ENCODE assay signal across 8 cellular contexts in the genomic region with DNA sequence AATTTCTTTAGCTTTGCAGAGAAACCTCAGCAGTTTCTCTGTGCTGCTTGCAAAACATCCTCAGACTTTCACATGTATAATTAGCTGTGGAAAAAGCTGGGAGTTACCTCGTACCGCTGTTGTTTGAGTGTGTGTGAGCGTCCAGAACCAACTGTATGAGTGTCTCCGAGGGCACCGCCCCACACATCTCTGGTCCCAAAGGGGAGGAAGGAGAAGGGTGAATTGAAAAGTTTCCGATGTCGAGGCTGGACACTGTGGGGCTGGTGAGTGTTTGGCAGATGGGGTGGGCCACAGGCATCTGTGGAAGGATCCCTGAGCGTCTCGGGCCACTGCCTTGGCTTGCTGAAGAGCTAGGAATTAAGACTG. TPM values are rescaled to one million over a fixed set of nuclear protein-coding genes. Genes with fewer than 3 reads are reported as not detected.
DNase-seq lines count a peak whose midpoint lies in the region; ATAC-seq and TF ChIP-seq lines count a peak whose summit lies in the region.

No MANE protein-coding gene starts in this region.

- under 1% methylated on average over 9 of the region's 9 CpGs for WGBS in urinary bladder

- no peaks in the 10 kb centered on the region for H3K36me3 ChIP-seq in urinary bladder (ENCODE audit: insufficient read depth)

- intact Hi-C loops in dorsolateral prefrontal cortex (cut with DNase I): loop anchor here (2.0 to 10.0 kb wide), 7 partner anchors 39 to 351 kb away; no protein-coding TSS in a partner anchor

- ATAC-seq in SK-N-SH treated with all-trans-retinoic acid at 6 μM for 48 hours (peak; percentile 57), HG02870 (IDR thresholded peaks at IDR 0.05; ENCODE audit: unreplicated experiment) (no peak)

- peak overlapping the region; percentile 49 to 90 (median 78) for H3K4me3 ChIP-seq in dorsolateral prefrontal cortex
- H3K4me3 ChIP-seq in urinary bladder (ENCODE audit: low read depth, low read length): peak overlapping the region; percentile 58

- H3K27ac ChIP-seq in dorsolateral prefrontal cortex (peak overlapping the region in 50 of 59 donors; percentile 6 to 94 (median 83)), urinary bladder (ENCODE audit: low read depth) (peak overlapping the region; percentile 75)

- peaks cover 5% of the 10 kb centered on the region for H3K4me1 ChIP-seq in urinary bladder (ENCODE audit: insufficient read depth)

- DNase-seq in activated gamma-delta T cell treated with Interleukin-2 at 50 U/mL for 16 hours (peak; percentile 15), activated gamma-delta T cell (lab: John Stamatoyannopoulos, UW) (no peak), dorsolateral prefrontal cortex (peak in 2 of 10 donors; percentile 18 to 45), midbrain (lab: John Stamatoyannopoulos, UW) (peak; percentile 22), cerebellum (ENCODE audit: low spot score) (no peak)

- TF ChIP-seq CTCF in dorsolateral prefrontal cortex (IDR thresholded peaks at IDR 0.05 in 54 of 56, conservative IDR thresholded peaks at IDR 0.05 in 2 of 56; ENCODE audit: low read depth in 1 of 56, partially characterized antibody in 56 of 56): no peak

- H3K27me3 ChIP-seq in dorsolateral prefrontal cortex: no peaks in the 10 kb centered on the region

TF ChIP-seq in SK-N-SH treated with all-trans-retinoic acid at 6 μM for 48 hours, 23 proteins besides CTCF, POLR2A, EP300 and RAD21:
- no peak for TF ChIP-seq CSRNP3 (CRISPR knock-in tag; IDR thresholded peaks at IDR 0.05)
- no peak for TF ChIP-seq ZNF70 (CRISPR knock-in tag; IDR thresholded peaks at IDR 0.05)
- no peak for TF ChIP-seq ZC3H10 (CRISPR knock-in tag; IDR thresholded peaks at IDR 0.05)
- TF ChIP-seq, protein P1, sequence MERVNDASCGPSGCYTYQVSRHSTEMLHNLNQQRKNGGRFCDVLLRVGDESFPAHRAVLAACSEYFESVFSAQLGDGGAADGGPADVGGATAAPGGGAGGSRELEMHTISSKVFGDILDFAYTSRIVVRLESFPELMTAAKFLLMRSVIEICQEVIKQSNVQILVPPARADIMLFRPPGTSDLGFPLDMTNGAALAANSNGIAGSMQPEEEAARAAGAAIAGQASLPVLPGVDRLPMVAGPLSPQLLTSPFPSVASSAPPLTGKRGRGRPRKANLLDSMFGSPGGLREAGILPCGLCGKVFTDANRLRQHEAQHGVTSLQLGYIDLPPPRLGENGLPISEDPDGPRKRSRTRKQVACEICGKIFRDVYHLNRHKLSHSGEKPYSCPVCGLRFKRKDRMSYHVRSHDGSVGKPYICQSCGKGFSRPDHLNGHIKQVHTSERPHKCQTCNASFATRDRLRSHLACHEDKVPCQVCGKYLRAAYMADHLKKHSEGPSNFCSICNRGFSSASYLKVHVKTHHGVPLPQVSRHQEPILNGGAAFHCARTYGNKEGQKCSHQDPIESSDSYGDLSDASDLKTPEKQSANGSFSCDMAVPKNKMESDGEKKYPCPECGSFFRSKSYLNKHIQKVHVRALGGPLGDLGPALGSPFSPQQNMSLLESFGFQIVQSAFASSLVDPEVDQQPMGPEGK (CRISPR knock-in tag; IDR thresholded peaks at IDR 0.05; ENCODE audit: borderline replicate concordance): no peak
- TF ChIP-seq ESRRG (CRISPR knock-in tag; IDR thresholded peaks at IDR 0.05): no peak
- TF ChIP-seq OSR1 (CRISPR knock-in tag; IDR thresholded peaks at IDR 0.05): no peak
- no peak for TF ChIP-seq POU6F1 (CRISPR knock-in tag; IDR thresholded peaks at IDR 0.05; ENCODE audit: borderline replicate concordance, low read depth)
- no peak for TF ChIP-seq BACH2 (CRISPR knock-in tag; IDR thresholded peaks at IDR 0.05; ENCODE audit: borderline replicate concordance)
- TF ChIP-seq TSHZ2 (CRISPR knock-in tag; IDR thresholded peaks at IDR 0.05): no peak
- TF ChIP-seq, protein P2, sequence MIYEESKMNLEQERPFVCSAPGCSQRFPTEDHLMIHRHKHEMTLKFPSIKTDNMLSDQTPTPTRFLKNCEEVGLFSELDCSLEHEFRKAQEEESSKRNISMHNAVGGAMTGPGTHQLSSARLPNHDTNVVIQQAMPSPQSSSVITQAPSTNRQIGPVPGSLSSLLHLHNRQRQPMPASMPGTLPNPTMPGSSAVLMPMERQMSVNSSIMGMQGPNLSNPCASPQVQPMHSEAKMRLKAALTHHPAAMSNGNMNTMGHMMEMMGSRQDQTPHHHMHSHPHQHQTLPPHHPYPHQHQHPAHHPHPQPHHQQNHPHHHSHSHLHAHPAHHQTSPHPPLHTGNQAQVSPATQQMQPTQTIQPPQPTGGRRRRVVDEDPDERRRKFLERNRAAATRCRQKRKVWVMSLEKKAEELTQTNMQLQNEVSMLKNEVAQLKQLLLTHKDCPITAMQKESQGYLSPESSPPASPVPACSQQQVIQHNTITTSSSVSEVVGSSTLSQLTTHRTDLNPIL (CRISPR knock-in tag; IDR thresholded peaks at IDR 0.05; ENCODE audit: low read depth): no peak
- no peak for TF ChIP-seq TCF4 (CRISPR knock-in tag; IDR thresholded peaks at IDR 0.05; ENCODE audit: borderline replicate concordance)
- TF ChIP-seq TOX (CRISPR knock-in tag; IDR thresholded peaks at IDR 0.05; ENCODE audit: borderline replicate concordance): no peak
- TF ChIP-seq GLIS3 (CRISPR knock-in tag; IDR thresholded peaks at IDR 0.05): no peak
- TF ChIP-seq CSDC2 (CRISPR knock-in tag; IDR thresholded peaks at IDR 0.05): no peak
- no peak for TF ChIP-seq ARNTL (CRISPR knock-in tag; IDR thresholded peaks at IDR 0.05; ENCODE audit: borderline replicate concordance, low read depth)

RNA-seq across cellular contexts. Expression of gene ATP2B4, which starts 1.2 kb away (rescaled TPM):
- total RNA-seq in dorsolateral prefrontal cortex (100 to 1,000 TPM in 118 of 120 experiments, 10 to 100 TPM in 2; 87.0 to 184 (median 142) TPM), urinary bladder (143 TPM), cerebellum (53.0 TPM)
- 168 TPM for polyA plus RNA-seq in urinary bladder

Comparison
In these comparisons a context has a peak if more than half of its experiments do, and no peak if none do; other contexts are left out.
1. DNase-seq: peak in activated gamma-delta T cell treated with Interleukin-2 at 50 U/mL for 16 hours (single experiment) and midbrain (single experiment); none in activated gamma-delta T cell (single experiment) and cerebellum (single experiment).